18 cellular contexts compared by ENCODE assay signal in the genomic region with DNA sequence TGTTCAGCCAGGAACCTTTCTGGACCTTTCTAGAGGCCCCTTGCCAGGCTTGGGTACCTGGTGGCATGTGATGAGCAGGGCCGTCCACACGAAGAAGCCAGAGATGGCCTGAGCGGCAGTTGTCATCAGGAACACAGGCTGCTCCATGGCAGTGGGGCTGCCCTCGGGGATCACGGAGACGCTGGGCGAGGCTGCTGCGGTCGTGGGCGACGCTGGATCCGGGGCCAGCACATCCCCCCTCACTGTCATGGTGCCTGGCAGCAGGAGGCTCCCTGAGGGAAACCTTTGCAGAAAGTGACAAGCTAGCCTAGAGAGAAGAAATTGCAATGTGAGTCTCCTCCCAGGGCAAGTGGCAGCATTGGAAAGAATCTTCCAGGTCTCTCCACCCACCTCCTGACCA. TPM values are rescaled to one million over a fixed set of nuclear protein-coding genes. Genes with fewer than 3 reads are reported as not detected.
A peak's percentile ranks its signal among the peaks of the same experiment; 100 is the strongest.
DNase-seq lines count a peak whose midpoint lies in the region; ATAC-seq, FAIRE-seq and TF ChIP-seq lines count a peak whose summit lies in the region.
"Had no signal": no experiment of that assay in that cellular context is flagged by ENCODE, and none has a peak within 500 bp of the region (broad histone marks: within the 10 kb centered on the region; RNA-seq: fewer than 3 reads in every experiment).

No MANE protein-coding gene starts in this region.

- H3K27ac ChIP-seq in left ventricle myocardium inferior (replicated peaks) (peak overlapping the region; percentile 79), cingulate gyrus (ENCODE audit: low read depth, low read length) (peak overlapping the region; percentile 86), rectal smooth muscle tissue (ENCODE audit: low read depth, low read length) (no peak overlapping the region), vagina (peak overlapping the region; percentile 78)
- H3K27ac ChIP-seq: HL-60 had no signal

- H3K4me3 ChIP-seq in left ventricle myocardium inferior (no peak overlapping the region), rectal smooth muscle tissue (ENCODE audit: low read length) (no peak overlapping the region), vagina (no peak overlapping the region)

- CTCF ChIA-PET in activated CD8-positive, alpha-beta T cell treated with anti-CD3 and anti-CD28 coated beads, Interleukin-2, amount 10 ng/mL, durations not matched to agents 7 days and 5 days (lab: Charles Lee) = no interaction called here

- no peak for FAIRE-seq in GM19239 (lab: Jason Lieb, UNC)
- FAIRE-seq: A204.1, G401.6, GM12892 had no signal

- peaks cover 6% of the 10 kb centered on the region for H3K36me3 Mint-ChIP-seq in activated CD8-positive, alpha-beta T cell treated with anti-CD3 and anti-CD28 coated beads, Interleukin-2, amount 10 ng/mL, durations not matched to agents 7 days and 5 days (ENCODE audit: low read depth)

- peaks cover 4% of the 10 kb centered on the region for H3K4me1 Mint-ChIP-seq in activated CD8-positive, alpha-beta T cell treated with anti-CD3 and anti-CD28 coated beads, Interleukin-2, amount 10 ng/mL, durations not matched to agents 7 days and 5 days (ENCODE audit: low read depth)

- no peak overlapping the region for H3K4me3 Mint-ChIP-seq in activated CD8-positive, alpha-beta T cell treated with anti-CD3 and anti-CD28 coated beads, Interleukin-2, amount 10 ng/mL, durations not matched to agents 7 days and 5 days

- H3K36me3 ChIP-seq in left ventricle myocardium inferior (peaks cover 41% of the 10 kb centered on the region), rectal smooth muscle tissue (ENCODE audit: control insufficient read depth, insufficient read depth, low read length) (peaks cover 23% of the 10 kb centered on the region), vagina (peaks cover 0 to 26% of the 10 kb centered on the region in 2 donors)

- no peak for ATAC-seq in left ventricle myocardium superior
- ATAC-seq in activated CD8-positive, alpha-beta T cell treated with anti-CD3 and anti-CD28 coated beads, Interleukin-2, amount 10 ng/mL, durations not matched to agents 7 days and 5 days = no peak
- ATAC-seq in GM18502 (IDR thresholded peaks at IDR 0.05; ENCODE audit: poor library complexity, unreplicated experiment) = no peak

- TF ChIP-seq POLR2A in vagina (IDR thresholded peaks at IDR 0.05) = no peak

- peaks cover 76% of the 10 kb centered on the region for H3K4me1 ChIP-seq in left ventricle myocardium inferior
- H3K4me1 ChIP-seq in rectal smooth muscle tissue (ENCODE audit: control insufficient read depth, insufficient read depth, low read length) = peaks cover 7% of the 10 kb centered on the region
- H3K4me1 ChIP-seq in vagina = peaks cover 50% of the 10 kb centered on the region

- no peaks in the 10 kb centered on the region for H3K27me3 Mint-ChIP-seq in activated CD8-positive, alpha-beta T cell treated with anti-CD3 and anti-CD28 coated beads, Interleukin-2, amount 10 ng/mL, durations not matched to agents 7 days and 5 days (ENCODE audit: low read depth)

- H3K27me3 ChIP-seq in left ventricle myocardium inferior (ENCODE audit: low read depth) = no peaks in the 10 kb centered on the region
- H3K27me3 ChIP-seq in rectal smooth muscle tissue (ENCODE audit: control insufficient read depth, insufficient read depth, low read length) = no peaks in the 10 kb centered on the region
- H3K27me3 ChIP-seq in vagina = no peaks in the 10 kb centered on the region

- POLR2A ChIA-PET in activated CD8-positive, alpha-beta T cell treated with anti-CD3 and anti-CD28 coated beads, Interleukin-2, amount 10 ng/mL, durations not matched to agents 7 days and 5 days (lab: Charles Lee) = interaction anchor here (1.0 kb wide), 1 partner anchor 111 kb away, joined by 3 read pairs; no protein-coding TSS in a partner anchor

- no peaks in the 10 kb centered on the region for H3K9me3 Mint-ChIP-seq in activated CD8-positive, alpha-beta T cell treated with anti-CD3 and anti-CD28 coated beads, Interleukin-2, amount 10 ng/mL, durations not matched to agents 7 days and 5 days (ENCODE audit: insufficient read depth)

- intact Hi-C loops in left ventricle myocardium inferior (cut with micrococcal nuclease) = no loop called here
- intact Hi-C loops in left ventricle myocardium superior (cut with micrococcal nuclease) = no loop called here
- intact Hi-C loops in vagina (cut with DNase I) = no loop called here

- TF ChIP-seq CTCF in left ventricle myocardium inferior (IDR thresholded peaks at IDR 0.05; ENCODE audit: borderline replicate concordance) (no peak), vagina (IDR thresholded peaks at IDR 0.05) (no peak)

- H3K9me3 ChIP-seq in left ventricle myocardium inferior (replicated peaks) (peaks cover 4% of the 10 kb centered on the region), vagina (no peaks in the 10 kb centered on the region)

- DNase-seq in left ventricle myocardium inferior (no peak), left ventricle myocardium superior (no peak), vagina (ENCODE audit: extremely low spot score in 2 of 2) (no peak), GM19239 (ENCODE audit: insufficient read length, low spot score) (no peak)
- DNase-seq in activated CD8-positive, alpha-beta T cell treated with anti-CD3 and anti-CD28 coated beads, Interleukin-2, amount 10 ng/mL, durations not matched to agents 7 days and 5 days = no peak
- DNase-seq: DMS79, GOT3, KBM-7, NCI-H1092, NCI-H2107, Right ventricle myocardium superior had no signal

- peak overlapping the region; percentile 6 for H3K9ac ChIP-seq in rectal smooth muscle tissue (ENCODE audit: low read length)

- no peak overlapping the region for H3K27ac Mint-ChIP-seq in activated CD8-positive, alpha-beta T cell treated with anti-CD3 and anti-CD28 coated beads, Interleukin-2, amount 10 ng/mL, durations not matched to agents 7 days and 5 days

RNA-seq across cellular contexts. Expression of gene TMEM184B, which starts 25.1 kb away (rescaled TPM):
- total RNA-seq in left ventricle myocardium inferior = 50.6 TPM
- 42.8 TPM for total RNA-seq in left ventricle myocardium superior
- total RNA-seq in vagina = 50.8 TPM
- 10 to 100 TPM; 30.8 to 31.4 TPM for total RNA-seq in activated CD8-positive, alpha-beta T cell treated with anti-CD3 and anti-CD28 coated beads, Interleukin-2, amount 10 ng/mL, durations not matched to agents 7 days and 5 days

RNA-seq across cellular contexts. Expression of gene MAFF, which starts 45.9 kb away (rescaled TPM):
- total RNA-seq in left ventricle myocardium inferior = 4.7 TPM
- total RNA-seq in left ventricle myocardium superior = 5.3 TPM
- total RNA-seq in vagina = 90.6 TPM
- 1 to 10 TPM; 6.8 to 9.1 TPM for total RNA-seq in activated CD8-positive, alpha-beta T cell treated with anti-CD3 and anti-CD28 coated beads, Interleukin-2, amount 10 ng/mL, durations not matched to agents 7 days and 5 days
